Comparison of ENCODE assay signal across 1 cellular context in the genomic region with DNA sequence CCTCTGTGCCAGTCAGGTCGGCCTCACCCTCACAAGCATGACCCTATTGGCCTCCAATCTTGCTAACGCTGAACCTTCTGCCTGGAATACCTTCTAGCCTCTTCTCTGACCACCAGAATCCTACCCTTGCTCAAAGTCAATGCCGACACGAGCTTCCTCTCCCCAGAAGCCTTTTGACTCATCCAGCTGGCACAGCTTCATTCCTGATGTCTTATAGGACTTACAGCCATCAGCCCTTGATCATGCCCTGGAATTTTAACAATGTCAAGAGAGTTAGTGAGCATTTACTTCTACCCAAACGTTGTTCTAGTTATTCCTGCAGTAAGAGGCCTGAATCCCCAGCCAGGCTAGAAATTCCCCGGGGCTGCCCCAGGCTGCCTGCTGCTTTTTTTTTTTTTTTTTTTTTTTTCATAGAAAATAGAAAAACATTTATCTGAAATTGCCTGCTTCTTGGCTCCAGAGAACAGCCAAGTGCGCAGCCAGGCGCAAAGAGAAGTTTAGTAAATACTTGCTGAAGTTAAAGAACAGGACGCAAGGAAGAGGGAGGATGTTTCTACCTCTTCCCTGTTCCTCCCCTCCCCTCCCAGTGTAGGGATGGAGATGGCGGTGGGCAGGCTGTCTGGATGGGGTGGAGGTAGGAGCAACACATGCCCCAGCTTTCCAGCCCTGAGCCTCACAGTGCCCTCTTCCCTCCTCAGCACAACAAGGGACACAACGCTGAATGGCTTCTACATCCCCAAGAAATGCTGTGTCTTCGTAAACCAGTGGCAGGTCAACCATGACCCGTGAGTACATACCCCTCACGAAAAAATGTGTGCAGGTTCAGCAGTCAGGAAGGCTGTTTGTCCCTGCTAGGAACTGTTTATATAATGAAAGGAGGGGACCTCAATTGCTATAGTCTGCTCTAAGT.
TF ChIP-seq lines count a peak whose summit lies in the region.

No MANE protein-coding gene starts in this region.

TF ChIP-seq in HCT116, 20 proteins besides CTCF, POLR2A, EP300 and RAD21 (continued from another document):
- TF ChIP-seq, protein P1, sequence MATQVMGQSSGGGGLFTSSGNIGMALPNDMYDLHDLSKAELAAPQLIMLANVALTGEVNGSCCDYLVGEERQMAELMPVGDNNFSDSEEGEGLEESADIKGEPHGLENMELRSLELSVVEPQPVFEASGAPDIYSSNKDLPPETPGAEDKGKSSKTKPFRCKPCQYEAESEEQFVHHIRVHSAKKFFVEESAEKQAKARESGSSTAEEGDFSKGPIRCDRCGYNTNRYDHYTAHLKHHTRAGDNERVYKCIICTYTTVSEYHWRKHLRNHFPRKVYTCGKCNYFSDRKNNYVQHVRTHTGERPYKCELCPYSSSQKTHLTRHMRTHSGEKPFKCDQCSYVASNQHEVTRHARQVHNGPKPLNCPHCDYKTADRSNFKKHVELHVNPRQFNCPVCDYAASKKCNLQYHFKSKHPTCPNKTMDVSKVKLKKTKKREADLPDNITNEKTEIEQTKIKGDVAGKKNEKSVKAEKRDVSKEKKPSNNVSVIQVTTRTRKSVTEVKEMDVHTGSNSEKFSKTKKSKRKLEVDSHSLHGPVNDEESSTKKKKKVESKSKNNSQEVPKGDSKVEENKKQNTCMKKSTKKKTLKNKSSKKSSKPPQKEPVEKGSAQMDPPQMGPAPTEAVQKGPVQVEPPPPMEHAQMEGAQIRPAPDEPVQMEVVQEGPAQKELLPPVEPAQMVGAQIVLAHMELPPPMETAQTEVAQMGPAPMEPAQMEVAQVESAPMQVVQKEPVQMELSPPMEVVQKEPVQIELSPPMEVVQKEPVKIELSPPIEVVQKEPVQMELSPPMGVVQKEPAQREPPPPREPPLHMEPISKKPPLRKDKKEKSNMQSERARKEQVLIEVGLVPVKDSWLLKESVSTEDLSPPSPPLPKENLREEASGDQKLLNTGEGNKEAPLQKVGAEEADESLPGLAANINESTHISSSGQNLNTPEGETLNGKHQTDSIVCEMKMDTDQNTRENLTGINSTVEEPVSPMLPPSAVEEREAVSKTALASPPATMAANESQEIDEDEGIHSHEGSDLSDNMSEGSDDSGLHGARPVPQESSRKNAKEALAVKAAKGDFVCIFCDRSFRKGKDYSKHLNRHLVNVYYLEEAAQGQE (IDR thresholded peaks at IDR 0.05; ENCODE audit: low read depth): no peak
- TF ChIP-seq EZH2 (IDR thresholded peaks at IDR 0.05) (no peak), POLR2AphosphoS5 (IDR thresholded peaks at IDR 0.05; ENCODE audit: low read depth, low read length) (no peak)
